Comparison of ENCODE assay signal across 16 cellular contexts in the genomic region with DNA sequence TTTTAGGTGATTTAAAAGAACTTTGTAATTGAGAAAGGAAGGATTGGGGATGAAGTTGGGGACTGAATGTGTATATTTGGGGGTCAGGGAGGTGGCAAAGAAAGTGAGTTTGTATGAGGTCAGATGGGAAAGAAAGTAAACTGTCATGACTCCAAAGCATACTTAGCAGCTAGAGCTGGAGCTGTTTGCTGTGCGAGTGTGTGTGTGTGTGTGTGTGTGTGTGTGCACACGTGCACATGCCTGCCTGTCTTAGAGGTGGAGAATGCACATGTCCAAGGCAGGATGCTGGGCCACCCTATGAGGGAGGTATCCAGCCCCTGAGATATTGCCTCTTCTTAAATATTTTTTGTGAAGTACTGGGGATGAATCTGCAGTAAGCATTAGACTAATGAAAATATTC. TPM values are rescaled to one million over a fixed set of nuclear protein-coding genes. Genes with fewer than 3 reads are reported as not detected.
DNase-seq lines count a peak whose midpoint lies in the region; ATAC-seq and TF ChIP-seq lines count a peak whose summit lies in the region.
"Had no signal": no experiment of that assay in that cellular context is flagged by ENCODE, and none has a peak within 500 bp of the region (broad histone marks: within the 10 kb centered on the region; RNA-seq: fewer than 3 reads in every experiment).

No MANE protein-coding gene starts in this region.

- H3K9me2 ChIP-seq in hepatocyte (replicated peaks; ENCODE audit: insufficient read depth), result peaks cover 3% of the 10 kb centered on the region

- no peak overlapping the region for H3K4me3 ChIP-seq in adipocyte (ENCODE audit: low read length)
- no peak overlapping the region for H3K4me3 ChIP-seq in hepatocyte
- H3K4me3 ChIP-seq in suprapubic skin, result no peak overlapping the region
- no peak overlapping the region for H3K4me3 ChIP-seq in CD4-positive, alpha-beta memory T cell (ENCODE audit: low read length in 2 of 2)
- H3K4me3 ChIP-seq: BLaER1, left lung, tibial artery had no signal

- intact Hi-C loops in CD4-positive, alpha-beta memory T cell (cut with micrococcal nuclease), result no loop called here

- 60% methylated on average over 2 of the region's 2 CpGs for WGBS in hepatocyte (ENCODE audit: low lambda C conversion rate, missing lambda C conversion rate)
- 31% methylated on average over 2 of the region's 2 CpGs for WGBS in suprapubic skin

- CTCF ChIA-PET in CD4-positive, alpha-beta memory T cell (lab: Charles Lee; ENCODE audit: partially characterized antibody), result no interaction called here

- no peak for TF ChIP-seq POLR2A in suprapubic skin (IDR thresholded peaks at IDR 0.05)

- H3K79me2 ChIP-seq in hepatocyte, result peaks cover 22% of the 10 kb centered on the region

- TF ChIP-seq CTCF in hepatocyte (IDR thresholded peaks at IDR 0.05; ENCODE audit: poor library complexity) (no peak), suprapubic skin (IDR thresholded peaks at IDR 0.05) (no peak)

- H3K27me3 ChIP-seq in adipocyte (replicated peaks; ENCODE audit: control insufficient read depth, insufficient read depth, low read length) (no peaks in the 10 kb centered on the region), hepatocyte (no peaks in the 10 kb centered on the region), suprapubic skin (no peaks in the 10 kb centered on the region)
- H3K27me3 ChIP-seq in CD4-positive, alpha-beta memory T cell (ENCODE audit: insufficient read depth, low read length), result no peaks in the 10 kb centered on the region
- H3K27me3 ChIP-seq: BLaER1, tibial artery had no signal

- DNase-seq in DMS 273 (lab: John Stamatoyannopoulos, UW; ENCODE audit: unreplicated experiment), result peak; percentile 24
- no peak for DNase-seq in DMS 273 treated with DMSO at 0.1 percent for 48 hours (lab: John Stamatoyannopoulos, UW)
- DNase-seq in adipocyte (ENCODE audit: low read depth), result no peak
- DNase-seq in hepatocyte (ENCODE audit: low spot score), result no peak
- DNase-seq in suprapubic skin (ENCODE audit: low spot score in 2 of 2), result no peak
- DNase-seq in stimulated activated naive CD8-positive, alpha-beta T cell treated with anti-CD3 and anti-CD28 coated beads, Interleukin-15, amount 100 ng/mL, for 72 hours, result no peak
- DNase-seq in HuH-7 (ENCODE audit: low spot score), result no peak
- DNase-seq in CD4-positive, alpha-beta memory T cell, result no peak
- DNase-seq: activated CD4-positive, CD25-positive, alpha-beta regulatory T cell treated with anti-CD3 and anti-CD28 coated beads, Interleukin-2, amount 50 U/mL, for 72 hours; effector CD8-positive, alpha-beta T cell; Karpas-422; left lung; tibial artery had no signal

- no peak for ATAC-seq in stimulated activated naive CD8-positive, alpha-beta T cell treated with anti-CD3 and anti-CD28 coated beads, Interleukin-15, amount 100 ng/mL, for 72 hours

- H3K36me3 ChIP-seq in adipocyte (ENCODE audit: control insufficient read depth, insufficient read depth, low read length, severe bottlenecking), result peaks cover 11% of the 10 kb centered on the region
- no peaks in the 10 kb centered on the region for H3K36me3 ChIP-seq in hepatocyte (replicated peaks; ENCODE audit: insufficient read depth, low read depth)
- H3K36me3 ChIP-seq in suprapubic skin, result peaks cover 7% of the 10 kb centered on the region
- H3K36me3 ChIP-seq in CD4-positive, alpha-beta memory T cell (ENCODE audit: insufficient read depth, low read length), result no peaks in the 10 kb centered on the region
- H3K36me3 ChIP-seq: BLaER1, left lung had no signal

- no peaks in the 10 kb centered on the region for H3K9me3 Mint-ChIP-seq in stimulated activated naive CD8-positive, alpha-beta T cell treated with anti-CD3 and anti-CD28 coated beads, Interleukin-15, amount 100 ng/mL, for 72 hours
- H3K9me3 Mint-ChIP-seq in CD4-positive, alpha-beta memory T cell, result no peaks in the 10 kb centered on the region
- H3K9me3 Mint-ChIP-seq: central memory CD8-positive, alpha-beta T cell had no signal

- H3K27ac ChIP-seq in hepatocyte (peak overlapping the region; percentile 16), suprapubic skin (peak overlapping the region; percentile 55)
- no peak overlapping the region for H3K27ac ChIP-seq in CD4-positive, alpha-beta memory T cell (ENCODE audit: low read depth, low read length)
- H3K27ac ChIP-seq: 22Rv1, BLaER1, left lung, tibial artery had no signal

- no peak overlapping the region for H3K4me3 Mint-ChIP-seq in stimulated activated naive CD8-positive, alpha-beta T cell treated with anti-CD3 and anti-CD28 coated beads, Interleukin-15, amount 100 ng/mL, for 72 hours
- H3K4me3 Mint-ChIP-seq in CD4-positive, alpha-beta memory T cell, result no peak overlapping the region
- H3K4me3 Mint-ChIP-seq: central memory CD8-positive, alpha-beta T cell had no signal

- no peak for TF ChIP-seq EP300 in suprapubic skin (IDR thresholded peaks at IDR 0.05)

- no peaks in the 10 kb centered on the region for H3K9me3 ChIP-seq in adipocyte (ENCODE audit: control insufficient read depth, low read length)
- H3K9me3 ChIP-seq in hepatocyte (ENCODE audit: low read depth), result no peaks in the 10 kb centered on the region
- H3K9me3 ChIP-seq in suprapubic skin, result no peaks in the 10 kb centered on the region
- no peaks in the 10 kb centered on the region for H3K9me3 ChIP-seq in CD4-positive, alpha-beta memory T cell (ENCODE audit: control insufficient read depth in 1 of 2, low read length in 2 of 2)
- H3K9me3 ChIP-seq: BLaER1, left lung, tibial artery had no signal

- H3K27ac Mint-ChIP-seq in stimulated activated naive CD8-positive, alpha-beta T cell treated with anti-CD3 and anti-CD28 coated beads, Interleukin-15, amount 100 ng/mL, for 72 hours, result no peak overlapping the region
- H3K27ac Mint-ChIP-seq in CD4-positive, alpha-beta memory T cell, result no peak overlapping the region

- no peak overlapping the region for H3K4me2 ChIP-seq in hepatocyte
- H3K4me2 ChIP-seq: BLaER1 had no signal

- no peaks in the 10 kb centered on the region for H3K4me1 Mint-ChIP-seq in stimulated activated naive CD8-positive, alpha-beta T cell treated with anti-CD3 and anti-CD28 coated beads, Interleukin-15, amount 100 ng/mL, for 72 hours
- no peaks in the 10 kb centered on the region for H3K4me1 Mint-ChIP-seq in CD4-positive, alpha-beta memory T cell
- H3K4me1 Mint-ChIP-seq: central memory CD8-positive, alpha-beta T cell had no signal

- peaks cover 14% of the 10 kb centered on the region for H4K20me1 ChIP-seq in hepatocyte (ENCODE audit: insufficient read depth, poor library complexity, severe bottlenecking)
- H4K20me1 ChIP-seq: BLaER1 had no signal

- POLR2A ChIA-PET in CD4-positive, alpha-beta memory T cell (lab: Charles Lee; ENCODE audit: partially characterized antibody), result no interaction called here

- no peaks in the 10 kb centered on the region for H3K36me3 Mint-ChIP-seq in CD4-positive, alpha-beta memory T cell

- H3K4me1 ChIP-seq in adipocyte (ENCODE audit: control insufficient read depth, insufficient read depth, low read length), result peaks cover 28% of the 10 kb centered on the region
- H3K4me1 ChIP-seq in hepatocyte (ENCODE audit: insufficient read depth), result peaks cover 25% of the 10 kb centered on the region
- peaks cover 59% of the 10 kb centered on the region for H3K4me1 ChIP-seq in suprapubic skin
- no peaks in the 10 kb centered on the region for H3K4me1 ChIP-seq in CD4-positive, alpha-beta memory T cell (ENCODE audit: insufficient read depth, low read length)
- H3K4me1 ChIP-seq: BLaER1, left lung had no signal

- H3K27me3 Mint-ChIP-seq in stimulated activated naive CD8-positive, alpha-beta T cell treated with anti-CD3 and anti-CD28 coated beads, Interleukin-15, amount 100 ng/mL, for 72 hours, result no peaks in the 10 kb centered on the region
- H3K27me3 Mint-ChIP-seq in CD4-positive, alpha-beta memory T cell, result peaks cover 0 to 4% of the 10 kb centered on the region in 2 donors

- no peak overlapping the region for H2AFZ ChIP-seq in hepatocyte

- H3K9ac ChIP-seq in adipocyte (ENCODE audit: low read length), result peak overlapping the region; percentile 33
- H3K9ac ChIP-seq: BLaER1 had no signal

RNA-seq across cellular contexts. Expression of a gene that starts 21.0 kb away (rescaled TPM):
- total RNA-seq in hepatocyte (17.9 and 20.4 TPM in 2 replicates), suprapubic skin (100 to 1,000 TPM in 2 of 4 donors, 10 to 100 TPM in 2; 75.6 to 159 (median 105) TPM)
- polyA plus RNA-seq in hepatocyte, result 24.0 and 28.2 TPM in 2 replicates
- total RNA-seq in CD4-positive, alpha-beta memory T cell, result not detected
- polyA plus RNA-seq in CD4-positive, alpha-beta memory T cell, result not detected

Comparison
In these comparisons a context has a peak if more than half of its experiments do, and no peak if none do; other contexts are left out.
1. RNA of a gene that starts 21.0 kb away (total RNA-seq): 75.6 to 159 TPM in suprapubic skin and 17.9 to 20.4 TPM in hepatocyte; not detected in CD4-positive, alpha-beta memory T cell; every median in the first group is over 10 times any median in the second.